26 cellular contexts compared by ENCODE assay signal in genomic region chr14:99382071-99382640, GRCh38.
"Had no signal": no experiment of that assay in that cellular context is flagged by ENCODE, and none has a peak within 500 bp of the region (broad histone marks: within the 10 kb centered on the region; RNA-seq: fewer than 3 reads in every experiment).

No MANE protein-coding gene starts in this region.

- H3K9me3 ChIP-seq: left ventricle myocardium inferior, right atrium auricular region, testis, transverse colon had no signal

- H3K27me3 ChIP-seq: right atrium auricular region, testis had no signal

- H3K36me3 Mint-ChIP-seq: mesothelial cell of epicardium, naive B cell had no signal

- H3K27ac Mint-ChIP-seq: activated naive CD8-positive, alpha-beta T cell treated with anti-CD3 and anti-CD28 coated beads, Interleukin-2, amount 50 U/mL, for 24 hours; activated T-helper 1 cell treated with anti-CD3 and anti-CD28 coated beads, Interleukin-12 subunit alpha, Interleukin-12 subunit beta, Interleukin-2, Interleukin-4 antibody, amounts not matched to agents 30 ng/mL and 10 ng/mL and 1 ng/mL, durations not matched to agents 14 hours and 24 hours and 36 hours; mesothelial cell of epicardium; T-helper 1 cell treated with Interleukin-12 subunit alpha and Interleukin-12 subunit beta and Interleukin-4 antibody, amounts not matched to agents 30 μg/mL and 1 μg/mL, for 36 hours had no signal

- H3K27ac ChIP-seq: heart left ventricle, left ventricle myocardium inferior, right atrium auricular region, testis, transverse colon, WERI-Rb-1 had no signal

- H3K4me3 Mint-ChIP-seq: activated naive CD8-positive, alpha-beta T cell treated with anti-CD3 and anti-CD28 coated beads, Interleukin-2, amount 50 U/mL, for 24 hours; activated T-helper 1 cell treated with anti-CD3 and anti-CD28 coated beads, Interleukin-12 subunit alpha, Interleukin-12 subunit beta, Interleukin-2, Interleukin-4 antibody, amounts not matched to agents 30 ng/mL and 10 ng/mL and 1 ng/mL, durations not matched to agents 14 hours and 24 hours and 36 hours; mesothelial cell of epicardium; T-helper 1 cell treated with Interleukin-12 subunit alpha and Interleukin-12 subunit beta and Interleukin-4 antibody, amounts not matched to agents 30 μg/mL and 1 μg/mL, for 36 hours had no signal

- DNase-seq: activated CD4-positive, alpha-beta T cell treated with anti-CD3 and anti-CD28 coated beads for 48 hours; activated CD4-positive, alpha-beta T cell treated with anti-CD3 and anti-CD28 coated beads, Interleukin-2, amount 50 U/mL, for 48 hours; activated CD8-positive, alpha-beta memory T cell treated with anti-CD3 and anti-CD28 coated beads for 24 hours; activated gamma-delta T cell treated with Interleukin-2 at 50 U/mL for 16 hours; activated naive CD4-positive, alpha-beta T cell treated with anti-CD3 and anti-CD28 coated beads, Interleukin-2, amount 50 U/mL, for 16 hours; activated naive CD8-positive, alpha-beta T cell treated with anti-CD3 and anti-CD28 coated beads, Interleukin-2, amount 50 U/mL, for 24 hours; amygdala; caudate nucleus; cortex of kidney; effector memory CD8-positive, alpha-beta T cell; foreskin fibroblast; heart left ventricle; left ventricle myocardium inferior; mammary epithelial cell; naive B cell; nucleus accumbens; stimulated activated CD4-positive, alpha-beta T cell treated with anti-CD3 and anti-CD28 coated beads, Interleukin-2, amount 100 ng/mL, for 48 hours; stimulated activated naive CD8-positive, alpha-beta T cell treated with anti-CD3 and anti-CD28 coated beads, Interleukin-15, Interleukin-2, amounts not matched to agents 100 U/mL and 50 U/mL, for 24 hours; T-helper 9 cell; testis; transverse colon; WERI-Rb-1 had no signal

- H3K9me3 Mint-ChIP-seq: activated naive CD8-positive, alpha-beta T cell treated with anti-CD3 and anti-CD28 coated beads, Interleukin-2, amount 50 U/mL, for 24 hours; activated T-helper 1 cell treated with anti-CD3 and anti-CD28 coated beads, Interleukin-12 subunit alpha, Interleukin-12 subunit beta, Interleukin-2, Interleukin-4 antibody, amounts not matched to agents 30 ng/mL and 10 ng/mL and 1 ng/mL, durations not matched to agents 14 hours and 24 hours and 36 hours; effector memory CD8-positive, alpha-beta T cell; T-helper 1 cell treated with Interleukin-12 subunit alpha and Interleukin-12 subunit beta and Interleukin-4 antibody, amounts not matched to agents 30 μg/mL and 1 μg/mL, for 36 hours had no signal

- H3K4me1 ChIP-seq: heart left ventricle, left ventricle myocardium inferior, right atrium auricular region, testis had no signal

- H3K36me3 ChIP-seq: heart left ventricle, left ventricle myocardium inferior, right atrium auricular region, transverse colon, WERI-Rb-1 had no signal

- H3K4me3 ChIP-seq: heart left ventricle, left ventricle myocardium inferior, right atrium auricular region, testis, transverse colon had no signal
